1 cellular context compared by ENCODE assay signal in the genomic region with DNA sequence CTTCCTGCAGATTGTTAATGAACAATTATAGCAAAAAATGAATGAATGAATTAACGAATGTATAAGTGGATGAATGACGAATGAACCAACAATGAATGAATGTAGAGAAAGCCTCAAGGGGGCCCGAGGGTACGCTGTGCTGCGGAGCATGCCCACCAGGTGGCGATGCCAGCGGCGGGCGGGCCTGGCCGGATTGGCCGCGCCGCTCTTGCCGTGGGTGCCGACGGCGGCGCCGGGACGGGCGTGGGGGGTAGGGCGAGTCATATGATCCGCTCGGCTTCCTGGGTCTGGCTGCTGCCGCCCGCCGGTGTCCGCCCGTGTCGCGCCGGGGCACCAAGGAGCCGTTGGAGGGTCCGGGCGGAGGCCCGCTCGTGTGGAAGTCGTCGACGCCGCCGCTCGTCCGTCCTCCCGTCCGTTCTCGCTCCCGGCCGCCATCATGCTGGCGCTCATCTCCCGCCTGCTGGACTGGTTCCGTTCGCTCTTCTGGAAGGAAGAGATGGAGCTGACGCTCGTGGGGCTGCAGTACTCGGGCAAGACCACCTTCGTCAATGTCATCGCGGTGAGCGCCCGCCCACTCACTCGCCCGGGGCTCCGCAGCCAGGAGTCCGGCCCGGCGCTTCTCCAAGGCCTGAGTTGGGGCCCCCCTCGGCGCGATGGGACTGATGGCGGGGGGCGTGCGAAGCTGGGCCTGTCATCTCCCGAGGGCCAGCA.
TF ChIP-seq lines count a peak whose summit lies in the region.

A gene (plus strand): TSS at position 263 of the 711 bp plus-strand sequence. CDS start 174 bp downstream, at position 437.

TF ChIP-seq in GM12878, 131 proteins besides CTCF, POLR2A, EP300 and RAD21 (continued from another document and continues in another):
- TF ChIP-seq CBX3 (IDR thresholded peaks at IDR 0.05; ENCODE audit: borderline replicate concordance, low read depth) (no peak), GABPA (IDR thresholded peaks at IDR 0.05; ENCODE audit: low read depth) (no peak; the same call in 1 of the 2 replicates), ETV6 (conservative IDR thresholded peaks at IDR 0.05 in 1 of 2, IDR thresholded peaks at IDR 0.05 in 1 of 2; ENCODE audit: borderline replicate concordance in 1 of 2, low read depth in 1 of 2) (no peak; a peak in 1 of 4 replicates), NBN (IDR thresholded peaks at IDR 0.05) (no peak), ZNF274 (IDR thresholded peaks at IDR 0.05; ENCODE audit: insufficient read depth, insufficient read length) (no peak), CEBPB (IDR thresholded peaks at IDR 0.05; ENCODE audit: borderline replicate concordance in 1 of 2, low read depth in 2 of 2, low read length in 2 of 2) (no peak), SMAD5 (IDR thresholded peaks at IDR 0.05; ENCODE audit: low read depth) (peak; percentile 83), ZSCAN29 (IDR thresholded peaks at IDR 0.05) (0 out of 2 replicates have a peak, but pooled peaks have one; percentile 40), HDGF (IDR thresholded peaks at IDR 0.05) (peak; percentile 68; the same call in 1 of the 2 replicates), SUZ12 (IDR thresholded peaks at IDR 0.05; ENCODE audit: unreplicated experiment) (no peak), RBBP5 (conservative IDR thresholded peaks at IDR 0.05) (no peak), SPI1 (IDR thresholded peaks at IDR 0.05; ENCODE audit: borderline replicate concordance, insufficient read depth, low read depth, low read length) (no peak), TCF3 (IDR thresholded peaks at IDR 0.05; ENCODE audit: borderline replicate concordance, insufficient read depth, low read depth, low read length) (peak; percentile 80; the same call in 1 of the 2 replicates), POU2F2 (IDR thresholded peaks at IDR 0.05; ENCODE audit: borderline replicate concordance, low read depth, low read length) (peak; percentile 64; the same call in 2 of the 3 replicates), SIX5 (IDR thresholded peaks at IDR 0.05; ENCODE audit: low read depth, low read length, severe bottlenecking) (peak; percentile 53), HCFC1 (IDR thresholded peaks at IDR 0.05; ENCODE audit: low read length) (peak; percentile 75), KAT2A (conservative IDR thresholded peaks at IDR 0.05; ENCODE audit: control insufficient read depth, low read depth, low read length) (no peak), TAF1 (IDR thresholded peaks at IDR 0.05; ENCODE audit: borderline replicate concordance, low read depth, low read length) (peak; percentile 93), ZNF622 (IDR thresholded peaks at IDR 0.05) (no peak), SRF (IDR thresholded peaks at IDR 0.05; ENCODE audit: low read depth in 2 of 2, low read length in 2 of 2) (peak in 1 of 2 experiments; percentile 62; a peak in 1 of 4 replicates), ZNF384 (IDR thresholded peaks at IDR 0.05; ENCODE audit: borderline replicate concordance, low read depth, low read length) (no peak), SP1 (IDR thresholded peaks at IDR 0.05; ENCODE audit: low read depth, low read length) (peak; percentile 73), NRF1 (conservative IDR thresholded peaks at IDR 0.05; ENCODE audit: low read depth, low read length) (0 out of 2 replicates have a peak, but pooled peaks have one; percentile 13), MYB (IDR thresholded peaks at IDR 0.05; ENCODE audit: borderline replicate concordance, low read depth, low read length) (no peak), JUND (IDR thresholded peaks at IDR 0.05; ENCODE audit: low read depth, low read length) (no peak)
- TF ChIP-seq, protein P1, sequence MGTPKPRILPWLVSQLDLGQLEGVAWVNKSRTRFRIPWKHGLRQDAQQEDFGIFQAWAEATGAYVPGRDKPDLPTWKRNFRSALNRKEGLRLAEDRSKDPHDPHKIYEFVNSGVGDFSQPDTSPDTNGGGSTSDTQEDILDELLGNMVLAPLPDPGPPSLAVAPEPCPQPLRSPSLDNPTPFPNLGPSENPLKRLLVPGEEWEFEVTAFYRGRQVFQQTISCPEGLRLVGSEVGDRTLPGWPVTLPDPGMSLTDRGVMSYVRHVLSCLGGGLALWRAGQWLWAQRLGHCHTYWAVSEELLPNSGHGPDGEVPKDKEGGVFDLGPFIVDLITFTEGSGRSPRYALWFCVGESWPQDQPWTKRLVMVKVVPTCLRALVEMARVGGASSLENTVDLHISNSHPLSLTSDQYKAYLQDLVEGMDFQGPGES (IDR thresholded peaks at IDR 0.05) = no peak; the same call in 1 of the 2 replicates
- TF ChIP-seq, protein P2, sequence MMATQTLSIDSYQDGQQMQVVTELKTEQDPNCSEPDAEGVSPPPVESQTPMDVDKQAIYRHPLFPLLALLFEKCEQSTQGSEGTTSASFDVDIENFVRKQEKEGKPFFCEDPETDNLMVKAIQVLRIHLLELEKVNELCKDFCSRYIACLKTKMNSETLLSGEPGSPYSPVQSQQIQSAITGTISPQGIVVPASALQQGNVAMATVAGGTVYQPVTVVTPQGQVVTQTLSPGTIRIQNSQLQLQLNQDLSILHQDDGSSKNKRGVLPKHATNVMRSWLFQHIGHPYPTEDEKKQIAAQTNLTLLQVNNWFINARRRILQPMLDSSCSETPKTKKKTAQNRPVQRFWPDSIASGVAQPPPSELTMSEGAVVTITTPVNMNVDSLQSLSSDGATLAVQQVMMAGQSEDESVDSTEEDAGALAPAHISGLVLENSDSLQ (IDR thresholded peaks at IDR 0.05) = no peak
- TF ChIP-seq, protein P3, sequence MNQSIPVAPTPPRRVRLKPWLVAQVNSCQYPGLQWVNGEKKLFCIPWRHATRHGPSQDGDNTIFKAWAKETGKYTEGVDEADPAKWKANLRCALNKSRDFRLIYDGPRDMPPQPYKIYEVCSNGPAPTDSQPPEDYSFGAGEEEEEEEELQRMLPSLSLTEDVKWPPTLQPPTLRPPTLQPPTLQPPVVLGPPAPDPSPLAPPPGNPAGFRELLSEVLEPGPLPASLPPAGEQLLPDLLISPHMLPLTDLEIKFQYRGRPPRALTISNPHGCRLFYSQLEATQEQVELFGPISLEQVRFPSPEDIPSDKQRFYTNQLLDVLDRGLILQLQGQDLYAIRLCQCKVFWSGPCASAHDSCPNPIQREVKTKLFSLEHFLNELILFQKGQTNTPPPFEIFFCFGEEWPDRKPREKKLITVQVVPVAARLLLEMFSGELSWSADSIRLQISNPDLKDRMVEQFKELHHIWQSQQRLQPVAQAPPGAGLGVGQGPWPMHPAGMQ (IDR thresholded peaks at IDR 0.05; ENCODE audit: borderline replicate concordance) = no peak
- TF ChIP-seq, protein P4, sequence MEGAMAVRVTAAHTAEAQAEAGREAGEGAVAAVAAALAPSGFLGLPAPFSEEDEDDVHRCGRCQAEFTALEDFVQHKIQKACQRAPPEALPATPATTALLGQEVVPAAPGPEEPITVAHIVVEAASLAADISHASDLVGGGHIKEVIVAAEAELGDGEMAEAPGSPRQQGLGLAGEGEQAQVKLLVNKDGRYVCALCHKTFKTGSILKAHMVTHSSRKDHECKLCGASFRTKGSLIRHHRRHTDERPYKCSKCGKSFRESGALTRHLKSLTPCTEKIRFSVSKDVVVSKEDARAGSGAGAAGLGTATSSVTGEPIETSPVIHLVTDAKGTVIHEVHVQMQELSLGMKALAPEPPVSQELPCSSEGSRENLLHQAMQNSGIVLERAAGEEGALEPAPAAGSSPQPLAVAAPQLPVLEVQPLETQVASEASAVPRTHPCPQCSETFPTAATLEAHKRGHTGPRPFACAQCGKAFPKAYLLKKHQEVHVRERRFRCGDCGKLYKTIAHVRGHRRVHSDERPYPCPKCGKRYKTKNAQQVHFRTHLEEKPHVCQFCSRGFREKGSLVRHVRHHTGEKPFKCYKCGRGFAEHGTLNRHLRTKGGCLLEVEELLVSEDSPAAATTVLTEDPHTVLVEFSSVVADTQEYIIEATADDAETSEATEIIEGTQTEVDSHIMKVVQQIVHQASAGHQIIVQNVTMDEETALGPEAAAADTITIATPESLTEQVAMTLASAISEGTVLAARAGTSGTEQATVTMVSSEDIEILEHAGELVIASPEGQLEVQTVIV (IDR thresholded peaks at IDR 0.05; ENCODE audit: borderline replicate concordance, partially characterized antibody) = peak; percentile 49
- TF ChIP-seq, protein P5, sequence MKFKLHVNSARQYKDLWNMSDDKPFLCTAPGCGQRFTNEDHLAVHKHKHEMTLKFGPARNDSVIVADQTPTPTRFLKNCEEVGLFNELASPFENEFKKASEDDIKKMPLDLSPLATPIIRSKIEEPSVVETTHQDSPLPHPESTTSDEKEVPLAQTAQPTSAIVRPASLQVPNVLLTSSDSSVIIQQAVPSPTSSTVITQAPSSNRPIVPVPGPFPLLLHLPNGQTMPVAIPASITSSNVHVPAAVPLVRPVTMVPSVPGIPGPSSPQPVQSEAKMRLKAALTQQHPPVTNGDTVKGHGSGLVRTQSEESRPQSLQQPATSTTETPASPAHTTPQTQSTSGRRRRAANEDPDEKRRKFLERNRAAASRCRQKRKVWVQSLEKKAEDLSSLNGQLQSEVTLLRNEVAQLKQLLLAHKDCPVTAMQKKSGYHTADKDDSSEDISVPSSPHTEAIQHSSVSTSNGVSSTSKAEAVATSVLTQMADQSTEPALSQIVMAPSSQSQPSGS (IDR thresholded peaks at IDR 0.05; ENCODE audit: low read length) = no peak
- TF ChIP-seq, protein P6, sequence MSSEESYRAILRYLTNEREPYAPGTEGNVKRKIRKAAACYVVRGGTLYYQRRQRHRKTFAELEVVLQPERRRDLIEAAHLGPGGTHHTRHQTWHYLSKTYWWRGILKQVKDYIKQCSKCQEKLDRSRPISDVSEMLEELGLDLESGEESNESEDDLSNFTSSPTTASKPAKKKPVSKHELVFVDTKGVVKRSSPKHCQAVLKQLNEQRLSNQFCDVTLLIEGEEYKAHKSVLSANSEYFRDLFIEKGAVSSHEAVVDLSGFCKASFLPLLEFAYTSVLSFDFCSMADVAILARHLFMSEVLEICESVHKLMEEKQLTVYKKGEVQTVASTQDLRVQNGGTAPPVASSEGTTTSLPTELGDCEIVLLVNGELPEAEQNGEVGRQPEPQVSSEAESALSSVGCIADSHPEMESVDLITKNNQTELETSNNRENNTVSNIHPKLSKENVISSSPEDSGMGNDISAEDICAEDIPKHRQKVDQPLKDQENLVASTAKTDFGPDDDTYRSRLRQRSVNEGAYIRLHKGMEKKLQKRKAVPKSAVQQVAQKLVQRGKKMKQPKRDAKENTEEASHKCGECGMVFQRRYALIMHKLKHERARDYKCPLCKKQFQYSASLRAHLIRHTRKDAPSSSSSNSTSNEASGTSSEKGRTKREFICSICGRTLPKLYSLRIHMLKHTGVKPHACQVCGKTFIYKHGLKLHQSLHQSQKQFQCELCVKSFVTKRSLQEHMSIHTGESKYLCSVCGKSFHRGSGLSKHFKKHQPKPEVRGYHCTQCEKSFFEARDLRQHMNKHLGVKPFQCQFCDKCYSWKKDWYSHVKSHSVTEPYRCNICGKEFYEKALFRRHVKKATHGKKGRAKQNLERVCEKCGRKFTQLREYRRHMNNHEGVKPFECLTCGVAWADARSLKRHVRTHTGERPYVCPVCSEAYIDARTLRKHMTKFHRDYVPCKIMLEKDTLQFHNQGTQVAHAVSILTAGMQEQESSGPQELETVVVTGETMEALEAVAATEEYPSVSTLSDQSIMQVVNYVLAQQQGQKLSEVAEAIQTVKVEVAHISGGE (CRISPR knock-in tag; IDR thresholded peaks at IDR 0.05) = no peak
- TF ChIP-seq, protein P7, sequence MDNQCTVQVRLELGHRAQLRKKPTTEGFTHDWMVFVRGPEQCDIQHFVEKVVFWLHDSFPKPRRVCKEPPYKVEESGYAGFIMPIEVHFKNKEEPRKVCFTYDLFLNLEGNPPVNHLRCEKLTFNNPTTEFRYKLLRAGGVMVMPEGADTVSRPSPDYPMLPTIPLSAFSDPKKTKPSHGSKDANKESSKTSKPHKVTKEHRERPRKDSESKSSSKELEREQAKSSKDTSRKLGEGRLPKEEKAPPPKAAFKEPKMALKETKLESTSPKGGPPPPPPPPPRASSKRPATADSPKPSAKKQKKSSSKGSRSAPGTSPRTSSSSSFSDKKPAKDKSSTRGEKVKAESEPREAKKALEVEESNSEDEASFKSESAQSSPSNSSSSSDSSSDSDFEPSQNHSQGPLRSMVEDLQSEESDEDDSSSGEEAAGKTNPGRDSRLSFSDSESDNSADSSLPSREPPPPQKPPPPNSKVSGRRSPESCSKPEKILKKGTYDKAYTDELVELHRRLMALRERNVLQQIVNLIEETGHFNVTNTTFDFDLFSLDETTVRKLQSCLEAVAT (IDR thresholded peaks at IDR 0.05) = no peak
- TF ChIP-seq, protein P8, sequence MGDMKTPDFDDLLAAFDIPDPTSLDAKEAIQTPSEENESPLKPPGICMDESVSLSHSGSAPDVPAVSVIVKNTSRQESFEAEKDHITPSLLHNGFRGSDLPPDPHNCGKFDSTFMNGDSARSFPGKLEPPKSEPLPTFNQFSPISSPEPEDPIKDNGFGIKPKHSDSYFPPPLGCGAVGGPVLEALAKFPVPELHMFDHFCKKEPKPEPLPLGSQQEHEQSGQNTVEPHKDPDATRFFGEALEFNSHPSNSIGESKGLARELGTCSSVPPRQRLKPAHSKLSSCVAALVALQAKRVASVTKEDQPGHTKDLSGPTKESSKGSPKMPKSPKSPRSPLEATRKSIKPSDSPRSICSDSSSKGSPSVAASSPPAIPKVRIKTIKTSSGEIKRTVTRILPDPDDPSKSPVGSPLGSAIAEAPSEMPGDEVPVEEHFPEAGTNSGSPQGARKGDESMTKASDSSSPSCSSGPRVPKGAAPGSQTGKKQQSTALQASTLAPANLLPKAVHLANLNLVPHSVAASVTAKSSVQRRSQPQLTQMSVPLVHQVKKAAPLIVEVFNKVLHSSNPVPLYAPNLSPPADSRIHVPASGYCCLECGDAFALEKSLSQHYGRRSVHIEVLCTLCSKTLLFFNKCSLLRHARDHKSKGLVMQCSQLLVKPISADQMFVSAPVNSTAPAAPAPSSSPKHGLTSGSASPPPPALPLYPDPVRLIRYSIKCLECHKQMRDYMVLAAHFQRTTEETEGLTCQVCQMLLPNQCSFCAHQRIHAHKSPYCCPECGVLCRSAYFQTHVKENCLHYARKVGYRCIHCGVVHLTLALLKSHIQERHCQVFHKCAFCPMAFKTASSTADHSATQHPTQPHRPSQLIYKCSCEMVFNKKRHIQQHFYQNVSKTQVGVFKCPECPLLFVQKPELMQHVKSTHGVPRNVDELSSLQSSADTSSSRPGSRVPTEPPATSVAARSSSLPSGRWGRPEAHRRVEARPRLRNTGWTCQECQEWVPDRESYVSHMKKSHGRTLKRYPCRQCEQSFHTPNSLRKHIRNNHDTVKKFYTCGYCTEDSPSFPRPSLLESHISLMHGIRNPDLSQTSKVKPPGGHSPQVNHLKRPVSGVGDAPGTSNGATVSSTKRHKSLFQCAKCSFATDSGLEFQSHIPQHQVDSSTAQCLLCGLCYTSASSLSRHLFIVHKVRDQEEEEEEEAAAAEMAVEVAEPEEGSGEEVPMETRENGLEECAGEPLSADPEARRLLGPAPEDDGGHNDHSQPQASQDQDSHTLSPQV (IDR thresholded peaks at IDR 0.05) = peak; percentile 80; the same call in 1 of the 2 replicates
- TF ChIP-seq, protein P9, sequence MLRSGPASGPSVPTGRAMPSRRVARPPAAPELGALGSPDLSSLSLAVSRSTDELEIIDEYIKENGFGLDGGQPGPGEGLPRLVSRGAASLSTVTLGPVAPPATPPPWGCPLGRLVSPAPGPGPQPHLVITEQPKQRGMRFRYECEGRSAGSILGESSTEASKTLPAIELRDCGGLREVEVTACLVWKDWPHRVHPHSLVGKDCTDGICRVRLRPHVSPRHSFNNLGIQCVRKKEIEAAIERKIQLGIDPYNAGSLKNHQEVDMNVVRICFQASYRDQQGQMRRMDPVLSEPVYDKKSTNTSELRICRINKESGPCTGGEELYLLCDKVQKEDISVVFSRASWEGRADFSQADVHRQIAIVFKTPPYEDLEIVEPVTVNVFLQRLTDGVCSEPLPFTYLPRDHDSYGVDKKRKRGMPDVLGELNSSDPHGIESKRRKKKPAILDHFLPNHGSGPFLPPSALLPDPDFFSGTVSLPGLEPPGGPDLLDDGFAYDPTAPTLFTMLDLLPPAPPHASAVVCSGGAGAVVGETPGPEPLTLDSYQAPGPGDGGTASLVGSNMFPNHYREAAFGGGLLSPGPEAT (IDR thresholded peaks at IDR 0.05; ENCODE audit: low read depth) = peak; percentile 45; the same call in 1 of the 2 replicates
